In genomic region chr20:24389686-24390085, GRCh38 we compare ENCODE assay signal across 11 cellular contexts.
DNase-seq lines count a peak whose midpoint lies in the region; ATAC-seq and TF ChIP-seq lines count a peak whose summit lies in the region.
"Had no signal": no experiment of that assay in that cellular context is flagged by ENCODE, and none has a peak within 500 bp of the region (broad histone marks: within the 10 kb centered on the region; RNA-seq: fewer than 3 reads in every experiment).

No MANE protein-coding gene starts in this region.

- WGBS in heart left ventricle, 4 donors = 60 to 76% (median 66%) methylated on average over 3 of the region's 3 CpGs
- WGBS in gastroesophageal sphincter (ENCODE audit: low coverage in 1 of 2), 2 donors = 81% methylated on average over 3 of the region's 3 CpGs; no CpG with 5 or more reads in 1 of the 2 donors

- no peak for TF ChIP-seq POLR2A in heart left ventricle (IDR thresholded peaks at IDR 0.05)
- no peak for TF ChIP-seq POLR2A in gastroesophageal sphincter (IDR thresholded peaks at IDR 0.05)

- H3K9me3 ChIP-seq in heart left ventricle (no peaks in the 10 kb centered on the region), left ventricle myocardium inferior (replicated peaks) (no peaks in the 10 kb centered on the region), gastroesophageal sphincter (no peaks in the 10 kb centered on the region)
- H3K9me3 ChIP-seq: neutrophil had no signal

- DNase-seq in heart left ventricle (peak in 3 of 5 donors; percentile 21 to 47 (median 32)), left ventricle myocardium inferior (no peak), T-cell (peak in 33 of 34 experiments; percentile 5 to 80 (median 52)), substantia nigra (lab: John Stamatoyannopoulos, UW) (peak in 32 of 49 donors; percentile 14 to 74 (median 32)), inferior parietal cortex (ENCODE audit: extremely low spot score) (no peak), H4 (ENCODE audit: low spot score) (no peak), germinal center (ENCODE audit: low spot score) (no peak)
- DNase-seq: IMR-90, NCI-H345 had no signal

- CTCF ChIA-PET in T-cell (lab: Charles Lee) = no interaction called here

- H3K27me3 ChIP-seq in heart left ventricle = peaks cover 0 to 19% (median 0%) of the 10 kb centered on the region in 9 donors
- H3K27me3 ChIP-seq in left ventricle myocardium inferior (ENCODE audit: low read depth) = peaks cover 52% of the 10 kb centered on the region
- peaks cover 26% of the 10 kb centered on the region for H3K27me3 ChIP-seq in gastroesophageal sphincter
- H3K27me3 ChIP-seq: neutrophil had no signal

- H3K4me3 ChIP-seq in heart left ventricle = no peak overlapping the region
- no peak overlapping the region for H3K4me3 ChIP-seq in left ventricle myocardium inferior
- H3K4me3 ChIP-seq in gastroesophageal sphincter = no peak overlapping the region

- no peaks in the 10 kb centered on the region for H3K9me3 Mint-ChIP-seq in T-cell

- no peak for TF ChIP-seq CTCF in heart left ventricle (IDR thresholded peaks at IDR 0.05)
- no peak for TF ChIP-seq CTCF in left ventricle myocardium inferior (IDR thresholded peaks at IDR 0.05; ENCODE audit: borderline replicate concordance)
- TF ChIP-seq CTCF in gastroesophageal sphincter (IDR thresholded peaks at IDR 0.05) = no peak

- POLR2A ChIA-PET in T-cell (lab: Charles Lee) = no interaction called here

- peak in 3 of 4 donors; percentile 24 to 76 (median 71) for ATAC-seq in heart left ventricle
- peak; percentile 93 to 100 (median 97) for ATAC-seq in T-cell (replicated peaks in 1 of 4)
- peak; percentile 53 for ATAC-seq in gastroesophageal sphincter

- H3K36me3 Mint-ChIP-seq in T-cell = no peaks in the 10 kb centered on the region

- H3K27ac Mint-ChIP-seq in T-cell = peak overlapping the region; percentile 70 to 74

- H3K4me3 Mint-ChIP-seq in T-cell = peak overlapping the region in 2 of 3 donors; percentile 2 to 75

- peaks cover 0 to 6% (median 0%) of the 10 kb centered on the region in 12 donors for H3K4me1 ChIP-seq in heart left ventricle
- H3K4me1 ChIP-seq in left ventricle myocardium inferior = no peaks in the 10 kb centered on the region
- H3K4me1 ChIP-seq in gastroesophageal sphincter = no peaks in the 10 kb centered on the region

- no peak for TF ChIP-seq EP300 in gastroesophageal sphincter (IDR thresholded peaks at IDR 0.05)

- intact Hi-C loops in heart left ventricle (cut with DNase I) = no loop called here
- intact Hi-C loops in left ventricle myocardium inferior (cut with micrococcal nuclease) = no loop called here

- H3K27me3 Mint-ChIP-seq in T-cell = no peaks in the 10 kb centered on the region

- peaks cover 31 to 42% (median 33%) of the 10 kb centered on the region in 3 donors for H3K4me1 Mint-ChIP-seq in T-cell

- H3K36me3 ChIP-seq in heart left ventricle (no peaks in the 10 kb centered on the region), left ventricle myocardium inferior (no peaks in the 10 kb centered on the region), gastroesophageal sphincter (no peaks in the 10 kb centered on the region)
- H3K36me3 ChIP-seq: neutrophil had no signal

- H3K27ac ChIP-seq in heart left ventricle (no peak overlapping the region), left ventricle myocardium inferior (replicated peaks) (no peak overlapping the region), gastroesophageal sphincter (no peak overlapping the region), substantia nigra (ENCODE audit: low read depth, low read length, poor library complexity, severe bottlenecking) (no peak overlapping the region)
- H3K27ac ChIP-seq: neutrophil had no signal

Comparison
In these comparisons a context has a peak if more than half of its experiments do, and no peak if none do; other contexts are left out.
1. DNase-seq: peak in heart left ventricle (3 of 5), T-cell (33 of 34) and substantia nigra (32 of 49); none in left ventricle myocardium inferior (single experiment), inferior parietal cortex (single experiment), H4 (single experiment) and germinal center (single experiment).
2. Peak in every context shown above with its lines, with median percentiles within 50 percentile points of each other: ATAC-seq.